Comparison of ENCODE assay signal across 1 cellular context in genomic region chr9:115015018-115015635, GRCh38.
TF ChIP-seq lines count a peak whose summit lies in the region.

No MANE protein-coding gene starts in this region.

TF ChIP-seq in WTC11, 78 proteins besides CTCF, POLR2A, EP300 and RAD21 (continued from another document):
- TF ChIP-seq AR (CRISPR knock-in tag; IDR thresholded peaks at IDR 0.05) (no peak), SP1 (CRISPR knock-in tag; conservative IDR thresholded peaks at IDR 0.05) (no peak), ATF6 (CRISPR knock-in tag; IDR thresholded peaks at IDR 0.05) (no peak)
